Comparison of ENCODE assay signal across 27 cellular contexts in the genomic region with DNA sequence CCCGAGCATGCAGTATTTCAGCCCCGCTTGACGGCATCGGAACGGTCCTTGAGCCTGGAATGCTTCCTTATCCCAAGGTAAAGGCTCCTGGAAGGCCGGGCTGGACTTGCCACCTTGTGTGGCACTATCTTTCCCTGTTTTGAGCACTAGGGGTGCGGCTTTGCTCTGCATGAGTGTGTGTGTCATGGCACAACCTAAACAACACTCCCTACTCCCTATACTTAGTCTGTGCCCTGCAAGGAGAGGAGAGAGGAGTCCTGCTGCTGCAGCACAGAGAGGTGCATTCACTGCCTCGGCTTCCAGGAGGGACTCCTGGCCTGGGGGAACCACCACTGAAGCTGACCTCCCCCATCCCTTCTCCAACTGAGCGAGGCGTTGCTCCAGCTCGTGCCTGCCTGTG.
"Had no signal": no experiment of that assay in that cellular context is flagged by ENCODE, and none has a peak within 500 bp of the region (broad histone marks: within the 10 kb centered on the region; RNA-seq: fewer than 3 reads in every experiment).

No MANE protein-coding gene starts in this region.

- H3K27me3 ChIP-seq: testis, thyroid gland, upper lobe of left lung, uterus, vagina had no signal

- H3K27ac ChIP-seq: stomach, suprapubic skin, testis, thoracic aorta, thyroid gland, tibial artery, tibial nerve, transverse colon, upper lobe of left lung, upper lobe of right lung, uterus, vagina had no signal

- DNase-seq: stimulated activated CD4-positive, alpha-beta T cell treated with anti-CD3 and anti-CD28 coated beads, Interleukin-2, amount 100 ng/mL, for 48 hours; stimulated activated CD4-positive, alpha-beta T cell treated with anti-CD3 and anti-CD28 coated beads, Interleukin-4, amount 100 ng/mL, for 1 hour; stimulated activated CD4-positive, alpha-beta T cell treated with anti-CD3 and anti-CD28 coated beads, Interleukin-4, amount 100 ng/mL, for 24 hours; stimulated activated CD4-positive, alpha-beta T cell treated with anti-CD3 and anti-CD28 coated beads, Interleukin-4, amount 100 ng/mL, for 4 hours; stimulated activated CD8-positive, alpha-beta memory T cell treated with anti-CD3 and anti-CD28 coated beads, Interleukin-4, amount 100 ng/mL, for 48 hours; stimulated activated naive B cell treated with anti-CD40 and anti-IgM and Interleukin-4, amounts not matched to agents 10 μg/mL and 1 μg/mL and 100 μg/mL, for 72 hours; stimulated activated naive CD4-positive, alpha-beta T cell; stimulated activated naive CD4-positive, alpha-beta T cell treated with Interleukin-2 at 50 U/mL for 16 hours; stimulated activated naive CD8-positive, alpha-beta T cell treated with anti-CD3 and anti-CD28 coated beads, Interleukin-15, amount 100 ng/mL, for 72 hours; stimulated activated naive CD8-positive, alpha-beta T cell treated with anti-CD3 and anti-CD28 coated beads, Interleukin-15, Interleukin-2, amounts not matched to agents 100 U/mL and 50 U/mL, for 24 hours; stomach; substantia nigra; testis; thyroid gland; tibial artery; transverse colon; trophoblast cell; upper lobe of left lung; upper lobe of right lung; uterus had no signal

- H3K4me1 ChIP-seq: suprapubic skin, testis, tibial nerve, uterus had no signal

- H3K4me3 ChIP-seq: stomach, suprapubic skin, testis, thoracic aorta, thyroid gland, tibial artery, tibial nerve, transverse colon, upper lobe of left lung, upper lobe of right lung, uterus, vagina had no signal

- H3K9me3 ChIP-seq: stomach, suprapubic skin, testis, thoracic aorta, thyroid gland, tibial artery, tibial nerve, transverse colon, upper lobe of left lung, upper lobe of right lung, uterus, vagina had no signal

- H3K36me3 ChIP-seq: stomach, suprapubic skin, thoracic aorta, thyroid gland, tibial artery, tibial nerve, transverse colon, upper lobe of left lung, upper lobe of right lung, uterus, vagina had no signal

- ATAC-seq: stimulated activated effector memory CD8-positive, alpha-beta T cell treated with anti-CD3 and anti-CD28 coated beads, Interleukin-12 subunit alpha, Interleukin-12 subunit beta, amount 100 ng/mL, for 72 hours; stimulated activated memory B cell treated with anti-CD40 and anti-IgM and Interleukin-4, amounts not matched to agents 10 μg/mL and 1 μg/mL and 100 μg/mL, for 72 hours; stimulated activated naive B cell treated with anti-CD40 and anti-IgM and Interleukin-4, amounts not matched to agents 10 μg/mL and 1 μg/mL and 100 μg/mL, for 72 hours; stimulated activated naive CD8-positive, alpha-beta T cell treated with anti-CD3 and anti-CD28 coated beads, Interleukin-15, amount 100 ng/mL, for 72 hours; stimulated activated naive CD8-positive, alpha-beta T cell treated with anti-CD3 and anti-CD28 coated beads, Interleukin-15, Interleukin-2, amounts not matched to agents 100 U/mL and 50 U/mL, for 24 hours; upper lobe of right lung had no signal

- FAIRE-seq: urothelium cell line had no signal
